12 cellular contexts compared by ENCODE assay signal in genomic region chr11:119759324-119759723, GRCh38. TPM values are rescaled to one million over a fixed set of nuclear protein-coding genes. Genes with fewer than 3 reads are reported as not detected.
DNase-seq lines count a peak whose midpoint lies in the region; ATAC-seq, FAIRE-seq and TF ChIP-seq lines count a peak whose summit lies in the region.
"Had no signal": no experiment of that assay in that cellular context is flagged by ENCODE, and none has a peak within 500 bp of the region (broad histone marks: within the 10 kb centered on the region; RNA-seq: fewer than 3 reads in every experiment).

No MANE protein-coding gene starts in this region.

- no peak for ATAC-seq in HG03521 (IDR thresholded peaks at IDR 0.05; ENCODE audit: unreplicated experiment)
- ATAC-seq in GM21360 (IDR thresholded peaks at IDR 0.05; ENCODE audit: unreplicated experiment) = no peak
- ATAC-seq in GM19023 (IDR thresholded peaks at IDR 0.05; ENCODE audit: unreplicated experiment) = no peak
- ATAC-seq: right cardiac atrium; stimulated activated memory B cell treated with anti-CD40 and anti-IgM and Interleukin-4, amounts not matched to agents 10 μg/mL and 1 μg/mL and 100 μg/mL, for 72 hours had no signal

- peaks cover 6% of the 10 kb centered on the region for H3K4me1 ChIP-seq in smooth muscle cell (ENCODE audit: low read depth)

- no peak overlapping the region for H3K4me3 ChIP-seq in NB4 (ENCODE audit: low read depth, low read length)
- H3K4me3 ChIP-seq in bronchial epithelial cell (ENCODE audit: low read depth, low read length) = no peak overlapping the region
- no peak overlapping the region for H3K4me3 ChIP-seq in smooth muscle cell

- no peak overlapping the region for H2AFZ ChIP-seq in smooth muscle cell (ENCODE audit: low read depth)

- no peaks in the 10 kb centered on the region for H3F3A ChIP-seq in smooth muscle cell (ENCODE audit: low read depth)

- FAIRE-seq in bronchial epithelial cell (lab: Jason Lieb, UNC) = no peak

- TF ChIP-seq CTCF in NB4 (IDR thresholded peaks at IDR 0.05; ENCODE audit: low read depth, low read length) (no peak), bronchial epithelial cell (IDR thresholded peaks at IDR 0.05; ENCODE audit: insufficient read depth, low read length, severe bottlenecking) (no peak), smooth muscle cell (IDR thresholded peaks at IDR 0.05; ENCODE audit: borderline replicate concordance, insufficient read depth, poor library complexity, severe bottlenecking) (no peak)

- no peak overlapping the region for H3K9ac ChIP-seq in smooth muscle cell (ENCODE audit: low read depth)

- WGBS in smooth muscle cell (ENCODE audit: low lambda C conversion rate) = 42% methylated on average over 8 of the region's 8 CpGs

- H3K36me3 ChIP-seq in bronchial epithelial cell (ENCODE audit: control insufficient read depth, insufficient read depth, low read length) (no peaks in the 10 kb centered on the region), smooth muscle cell (ENCODE audit: low read depth) (no peaks in the 10 kb centered on the region)

- DNase-seq in NCI-H1436 (lab: John Stamatoyannopoulos, UW) (peak; percentile 18), NCI-H1436 treated with DMSO at 0.1 percent for 48 hours (lab: John Stamatoyannopoulos, UW) (no peak), NB4 (ENCODE audit: low read depth) (peak; percentile 81), bronchial epithelial cell (ENCODE audit: low read depth) (peak; percentile 72), smooth muscle cell (lab: John Stamatoyannopoulos, UW; ENCODE audit: unreplicated experiment) (no peak)
- DNase-seq: activated CD4-positive, alpha-beta T cell treated with anti-CD3 and anti-CD28 coated beads for 48 hours; NCI-H345; right cardiac atrium had no signal

- no peaks in the 10 kb centered on the region for H3K79me2 ChIP-seq in smooth muscle cell (ENCODE audit: low read depth)

- no peak for TF ChIP-seq POLR2A in NB4 (IDR thresholded peaks at IDR 0.05; ENCODE audit: extremely low read depth, insufficient read length)

- no peaks in the 10 kb centered on the region for H3K9me3 ChIP-seq in smooth muscle cell (replicated peaks; ENCODE audit: low read depth)

- peak overlapping the region; percentile 60 for H3K4me2 ChIP-seq in smooth muscle cell

- no peaks in the 10 kb centered on the region for H4K20me1 ChIP-seq in smooth muscle cell (ENCODE audit: low read depth)

- peaks cover 8% of the 10 kb centered on the region for H3K27me3 ChIP-seq in bronchial epithelial cell (ENCODE audit: control insufficient read depth, insufficient read depth, low read length)
- no peaks in the 10 kb centered on the region for H3K27me3 ChIP-seq in smooth muscle cell (ENCODE audit: low read depth)

- no peak overlapping the region for H3K27ac ChIP-seq in smooth muscle cell (ENCODE audit: low read depth)

RNA-seq across cellular contexts. Expression of gene NECTIN1, which starts 30.3 kb away (rescaled TPM):
- total RNA-seq in bronchial epithelial cell (85.3 and 161 TPM in 2 replicates), smooth muscle cell (9.1 and 10.1 TPM in 2 replicates)
- 4.9 and 7.1 TPM in 2 replicates for polyA plus RNA-seq in smooth muscle cell

Comparison
In these comparisons a context has a peak if more than half of its experiments do, and no peak if none do; other contexts are left out.
1. DNase-seq: peak in NCI-H1436 (single experiment), NB4 (single experiment) and bronchial epithelial cell (single experiment); none in NCI-H1436 treated with DMSO at 0.1 percent for 48 hours (single experiment) and smooth muscle cell (single experiment).